In the genomic region with DNA sequence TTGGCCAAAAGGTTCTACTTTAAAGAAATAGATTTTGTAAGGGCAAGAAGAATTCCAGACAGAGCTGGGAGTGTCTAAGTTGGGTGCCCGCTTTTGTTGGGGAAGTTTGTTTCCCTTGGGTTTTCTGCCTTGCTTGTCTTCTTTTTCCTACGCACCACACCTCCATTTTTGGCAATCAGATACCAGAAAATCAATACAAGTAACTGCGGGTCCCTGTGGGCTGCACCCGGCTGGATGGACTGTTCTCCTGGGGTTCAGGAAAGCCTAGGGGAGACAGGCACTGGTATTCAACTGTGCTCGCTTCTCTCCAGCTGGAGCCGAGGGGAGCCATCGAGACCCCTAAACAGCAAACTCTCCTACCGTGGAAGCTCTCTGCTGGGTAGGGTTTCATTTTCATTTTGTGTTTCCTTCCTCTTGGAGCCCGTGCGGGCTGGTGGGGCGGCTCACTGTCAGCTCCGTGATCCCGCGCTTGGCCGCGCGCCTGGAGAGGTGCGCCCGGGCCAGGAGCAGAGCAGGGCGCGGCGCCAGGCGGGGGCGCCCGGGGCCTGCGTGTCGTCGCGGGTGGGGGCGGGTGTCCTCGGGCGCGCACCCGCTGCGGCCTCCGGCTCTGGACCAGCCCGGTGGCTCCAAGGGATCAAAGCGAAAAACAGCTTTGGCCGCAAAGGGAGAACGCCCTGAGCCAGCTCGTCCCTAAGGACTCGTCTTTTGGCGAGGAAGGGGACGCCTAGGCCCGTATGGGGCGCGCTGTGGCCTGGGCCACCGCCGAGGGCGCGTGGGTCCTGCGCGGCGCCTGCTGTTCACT, we compare ENCODE assay signal across 8 cellular contexts.
DNase-seq lines count a peak whose midpoint lies in the region; ATAC-seq and TF ChIP-seq lines count a peak whose summit lies in the region.

No MANE protein-coding gene starts in this region.

- H3K14ac ChIP-seq in mesenchymal stem cell (ENCODE audit: low read length in 2 of 2): no peak overlapping the region

- H3K23ac ChIP-seq in mesenchymal stem cell (ENCODE audit: low read length in 2 of 2): no peak overlapping the region

- no peaks in the 10 kb centered on the region for H3K79me1 ChIP-seq in mesenchymal stem cell (replicated peaks; ENCODE audit: low read length, poor library complexity, severe bottlenecking)

- no peaks in the 10 kb centered on the region for H3K4me1 ChIP-seq in RWPE2 (ENCODE audit: insufficient read depth, poor library complexity, severe bottlenecking)
- no peaks in the 10 kb centered on the region for H3K4me1 ChIP-seq in endocrine pancreas (ENCODE audit: control insufficient read depth, insufficient read depth, low read length)
- H3K4me1 ChIP-seq in mesenchymal stem cell (ENCODE audit: control insufficient read depth, insufficient read depth, low read depth, low read length): peaks cover 10% of the 10 kb centered on the region
- no peaks in the 10 kb centered on the region for H3K4me1 ChIP-seq in thymus (ENCODE audit: control insufficient read depth, insufficient read depth, low read length)

- peak overlapping the region; percentile 74 for H2AFZ ChIP-seq in mesenchymal stem cell (ENCODE audit: low read depth, low read length)

- no peak overlapping the region for H2BK5ac ChIP-seq in mesenchymal stem cell (ENCODE audit: low read depth, low read length, poor library complexity, severe bottlenecking)

- H3K27me3 Mint-ChIP-seq in activated CD4-positive, alpha-beta T cell treated with anti-CD3 and anti-CD28 coated beads, Interleukin-2, amount 10 ng/mL, durations not matched to agents 24 days and 14 days: peaks cover 15% of the 10 kb centered on the region

- H3K27ac Mint-ChIP-seq in activated CD4-positive, alpha-beta T cell treated with anti-CD3 and anti-CD28 coated beads, Interleukin-2, amount 10 ng/mL, durations not matched to agents 24 days and 14 days: no peak overlapping the region

- H3K9me3 Mint-ChIP-seq in activated CD4-positive, alpha-beta T cell treated with anti-CD3 and anti-CD28 coated beads, Interleukin-2, amount 10 ng/mL, durations not matched to agents 24 days and 14 days: no peaks in the 10 kb centered on the region

- peaks cover 4% of the 10 kb centered on the region for H3K4me1 Mint-ChIP-seq in activated CD4-positive, alpha-beta T cell treated with anti-CD3 and anti-CD28 coated beads, Interleukin-2, amount 10 ng/mL, durations not matched to agents 24 days and 14 days

- H3K36me3 ChIP-seq in RWPE2 (ENCODE audit: low read depth) (no peaks in the 10 kb centered on the region), endocrine pancreas (ENCODE audit: control insufficient read depth, insufficient read depth, low read length) (no peaks in the 10 kb centered on the region), mesenchymal stem cell (ENCODE audit: control insufficient read depth in 1 of 2, insufficient read depth in 2 of 2, low read depth in 1 of 2, low read length in 2 of 2) (no peaks in the 10 kb centered on the region), thymus (ENCODE audit: control insufficient read depth, insufficient read depth) (no peaks in the 10 kb centered on the region)

- WGBS in mesenchymal stem cell: 9% methylated on average over 50 of the region's 54 CpGs
- 3% methylated on average over 54 of the region's 54 CpGs for WGBS in thymus

- peak overlapping the region; percentile 89 for H2BK15ac ChIP-seq in mesenchymal stem cell (ENCODE audit: low read depth, poor library complexity, severe bottlenecking)

- H3K4me2 ChIP-seq in mesenchymal stem cell (ENCODE audit: low read length, poor library complexity, severe bottlenecking): peak overlapping the region; percentile 65

- peak overlapping the region; percentile 45 for H4K91ac ChIP-seq in mesenchymal stem cell (ENCODE audit: low read length)

- no peak overlapping the region for H2BK12ac ChIP-seq in mesenchymal stem cell (ENCODE audit: low read length in 2 of 2)

- H3K27ac ChIP-seq in RWPE2 (ENCODE audit: poor library complexity, severe bottlenecking) (no peak overlapping the region), mesenchymal stem cell (ENCODE audit: low read length, poor library complexity, severe bottlenecking) (no peak overlapping the region), thymus (ENCODE audit: low read depth) (no peak overlapping the region)

- peak overlapping the region in 1 of 2 experiments; percentile 77 for H3K18ac ChIP-seq in mesenchymal stem cell (ENCODE audit: low read depth in 1 of 2, low read length in 2 of 2)

- peak; percentile 40 for TF ChIP-seq CTCF in RWPE2 (IDR thresholded peaks at IDR 0.05; ENCODE audit: poor library complexity, severe bottlenecking)

- peak overlapping the region; percentile 59 for H4K8ac ChIP-seq in mesenchymal stem cell (ENCODE audit: low read length)

- no peak overlapping the region for H2AK5ac ChIP-seq in mesenchymal stem cell (ENCODE audit: low read length, severe bottlenecking)

- H3K9ac ChIP-seq in endocrine pancreas (ENCODE audit: control insufficient read depth, insufficient read depth, low read length) (no peak overlapping the region), mesenchymal stem cell (ENCODE audit: low read length) (peak overlapping the region; percentile 93)

- H3K4ac ChIP-seq in mesenchymal stem cell (ENCODE audit: low read depth in 1 of 2, low read length in 2 of 2): no peak overlapping the region

- H3K36me3 Mint-ChIP-seq in activated CD4-positive, alpha-beta T cell treated with anti-CD3 and anti-CD28 coated beads, Interleukin-2, amount 10 ng/mL, durations not matched to agents 24 days and 14 days (ENCODE audit: low read depth): no peaks in the 10 kb centered on the region

- ATAC-seq in RWPE2 (ENCODE audit: low read depth) (peak; percentile 83), HG02884 (IDR thresholded peaks at IDR 0.05; ENCODE audit: unreplicated experiment) (no peak)

- DNase-seq in activated CD4-positive, alpha-beta T cell treated with anti-CD3 and anti-CD28 coated beads, Interleukin-2, amount 10 ng/mL, durations not matched to agents 24 days and 14 days: peak; percentile 72
- no peak for DNase-seq in activated CD4-positive, alpha-beta T cell treated with anti-CD3 and anti-CD28 coated beads for 1 hour
- DNase-seq in RWPE2 (ENCODE audit: low spot score) (no peak), mesenchymal stem cell (peak; percentile 5)
- DNase-seq in stimulated activated CD4-positive, alpha-beta T cell treated with anti-CD3 and anti-CD28 coated beads, Interleukin-4, amount 100 ng/mL, for 4 hours: no peak

- peak overlapping the region; percentile 36 for H3K4me3 ChIP-seq in RWPE2 (ENCODE audit: severe bottlenecking)
- H3K4me3 ChIP-seq in endocrine pancreas (ENCODE audit: control insufficient read depth, insufficient read depth, low read length): peak overlapping the region; percentile 59
- peak overlapping the region; percentile 33 to 85 for H3K4me3 ChIP-seq in mesenchymal stem cell (ENCODE audit: insufficient read depth in 1 of 2, low read depth in 1 of 2, low read length in 2 of 2)
- peak overlapping the region; percentile 32 for H3K4me3 ChIP-seq in thymus (ENCODE audit: low read length)

- H3K27me3 ChIP-seq in RWPE2 (ENCODE audit: insufficient read depth, poor library complexity, severe bottlenecking) (no peaks in the 10 kb centered on the region), endocrine pancreas (ENCODE audit: control insufficient read depth, insufficient read depth, low read length) (peaks cover 6% of the 10 kb centered on the region), mesenchymal stem cell (ENCODE audit: control insufficient read depth in 1 of 2, insufficient read depth in 1 of 2, low read length in 2 of 2) (peaks cover 6 to 8% of the 10 kb centered on the region in 2 experiments), thymus (ENCODE audit: control insufficient read depth, insufficient read depth) (peaks cover 5% of the 10 kb centered on the region)

- no peak overlapping the region for H2BK120ac ChIP-seq in mesenchymal stem cell (ENCODE audit: low read depth, low read length)

- H3K9me3 ChIP-seq in RWPE2 (ENCODE audit: severe bottlenecking) (no peaks in the 10 kb centered on the region), endocrine pancreas (ENCODE audit: control insufficient read depth, low read length) (no peaks in the 10 kb centered on the region), mesenchymal stem cell (ENCODE audit: control insufficient read depth, low read length) (no peaks in the 10 kb centered on the region), thymus (ENCODE audit: control insufficient read depth) (no peaks in the 10 kb centered on the region)

- H3K4me3 Mint-ChIP-seq in activated CD4-positive, alpha-beta T cell treated with anti-CD3 and anti-CD28 coated beads, Interleukin-2, amount 10 ng/mL, durations not matched to agents 24 days and 14 days: peak overlapping the region; percentile 74

- intact Hi-C loops in activated CD4-positive, alpha-beta T cell treated with anti-CD3 and anti-CD28 coated beads, Interleukin-2, amount 10 ng/mL, durations not matched to agents 24 days and 14 days (cut with micrococcal nuclease): no loop called here

Comparison
In these comparisons a context has a peak if more than half of its experiments do, and no peak if none do; other contexts are left out.
1. DNase-seq: peak in activated CD4-positive, alpha-beta T cell treated with anti-CD3 and anti-CD28 coated beads, Interleukin-2, amount 10 ng/mL, durations not matched to agents 24 days and 14 days (single experiment) and mesenchymal stem cell (single experiment); none in activated CD4-positive, alpha-beta T cell treated with anti-CD3 and anti-CD28 coated beads for 1 hour (single experiment), RWPE2 (single experiment) and stimulated activated CD4-positive, alpha-beta T cell treated with anti-CD3 and anti-CD28 coated beads, Interleukin-4, amount 100 ng/mL, for 4 hours (0 of 2).
2. Peak in every context shown above with its lines, with median percentiles within 50 percentile points of each other: H3K4me3 ChIP-seq.